1 cellular context compared by ENCODE assay signal in genomic region chr12:56158926-56159461, GRCh38.
TF ChIP-seq lines count a peak whose summit lies in the region.

No MANE protein-coding gene starts in this region.

TF ChIP-seq in neural cell, 6 proteins besides CTCF, POLR2A, EP300 and RAD21 (continued from another document):
- TF ChIP-seq, protein P1, sequence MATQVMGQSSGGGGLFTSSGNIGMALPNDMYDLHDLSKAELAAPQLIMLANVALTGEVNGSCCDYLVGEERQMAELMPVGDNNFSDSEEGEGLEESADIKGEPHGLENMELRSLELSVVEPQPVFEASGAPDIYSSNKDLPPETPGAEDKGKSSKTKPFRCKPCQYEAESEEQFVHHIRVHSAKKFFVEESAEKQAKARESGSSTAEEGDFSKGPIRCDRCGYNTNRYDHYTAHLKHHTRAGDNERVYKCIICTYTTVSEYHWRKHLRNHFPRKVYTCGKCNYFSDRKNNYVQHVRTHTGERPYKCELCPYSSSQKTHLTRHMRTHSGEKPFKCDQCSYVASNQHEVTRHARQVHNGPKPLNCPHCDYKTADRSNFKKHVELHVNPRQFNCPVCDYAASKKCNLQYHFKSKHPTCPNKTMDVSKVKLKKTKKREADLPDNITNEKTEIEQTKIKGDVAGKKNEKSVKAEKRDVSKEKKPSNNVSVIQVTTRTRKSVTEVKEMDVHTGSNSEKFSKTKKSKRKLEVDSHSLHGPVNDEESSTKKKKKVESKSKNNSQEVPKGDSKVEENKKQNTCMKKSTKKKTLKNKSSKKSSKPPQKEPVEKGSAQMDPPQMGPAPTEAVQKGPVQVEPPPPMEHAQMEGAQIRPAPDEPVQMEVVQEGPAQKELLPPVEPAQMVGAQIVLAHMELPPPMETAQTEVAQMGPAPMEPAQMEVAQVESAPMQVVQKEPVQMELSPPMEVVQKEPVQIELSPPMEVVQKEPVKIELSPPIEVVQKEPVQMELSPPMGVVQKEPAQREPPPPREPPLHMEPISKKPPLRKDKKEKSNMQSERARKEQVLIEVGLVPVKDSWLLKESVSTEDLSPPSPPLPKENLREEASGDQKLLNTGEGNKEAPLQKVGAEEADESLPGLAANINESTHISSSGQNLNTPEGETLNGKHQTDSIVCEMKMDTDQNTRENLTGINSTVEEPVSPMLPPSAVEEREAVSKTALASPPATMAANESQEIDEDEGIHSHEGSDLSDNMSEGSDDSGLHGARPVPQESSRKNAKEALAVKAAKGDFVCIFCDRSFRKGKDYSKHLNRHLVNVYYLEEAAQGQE (IDR thresholded peaks at IDR 0.05; ENCODE audit: borderline replicate concordance), result no peak
- peak; percentile 57 for TF ChIP-seq POLR2AphosphoS5 (IDR thresholded peaks at IDR 0.05)
- no peak for TF ChIP-seq EZH2 (IDR thresholded peaks at IDR 0.05; ENCODE audit: borderline replicate concordance, insufficient read depth, low read length, poor library complexity, severe bottlenecking)
- peak; percentile 56 for TF ChIP-seq TAF1 (IDR thresholded peaks at IDR 0.05; ENCODE audit: low read depth)
